19 cellular contexts compared by ENCODE assay signal in genomic region chr3:50161320-50161719, GRCh38. TPM values are rescaled to one million over a fixed set of nuclear protein-coding genes. Genes with fewer than 3 reads are reported as not detected.
A peak's percentile ranks its signal among the peaks of the same experiment; 100 is the strongest.
DNase-seq lines count a peak whose midpoint lies in the region; ATAC-seq and TF ChIP-seq lines count a peak whose summit lies in the region.
"Had no signal": no experiment of that assay in that cellular context is flagged by ENCODE, and none has a peak within 500 bp of the region (broad histone marks: within the 10 kb centered on the region; RNA-seq: fewer than 3 reads in every experiment).

No MANE protein-coding gene starts in this region.

- peaks cover 30% of the 10 kb centered on the region for H3K79me2 ChIP-seq in neural progenitor cell (ENCODE audit: low read depth)

- no peaks in the 10 kb centered on the region for H3F3A ChIP-seq in neural progenitor cell (ENCODE audit: low read depth)

- no peak for TF ChIP-seq CTCF in left ventricle myocardium inferior (IDR thresholded peaks at IDR 0.05; ENCODE audit: borderline replicate concordance)
- no peak for TF ChIP-seq CTCF in neural progenitor cell (IDR thresholded peaks at IDR 0.05)
- no peak for TF ChIP-seq CTCF in uterus (IDR thresholded peaks at IDR 0.05)

- peaks cover 10% of the 10 kb centered on the region for H3K27me3 Mint-ChIP-seq in neural progenitor cell (ENCODE audit: insufficient read depth, low read depth)

- peak; percentile 73 for ATAC-seq in esophagus mucosa
- ATAC-seq: stimulated activated effector memory CD8-positive, alpha-beta T cell treated with anti-CD3 and anti-CD28 coated beads, Interleukin-12 subunit alpha, Interleukin-12 subunit beta, amount 100 ng/mL, for 72 hours had no signal

- H3K9ac ChIP-seq in neural progenitor cell: no peak overlapping the region
- H3K9ac ChIP-seq: SK-N-SH had no signal

- H3K4me3 ChIP-seq in left ventricle myocardium inferior (peak overlapping the region; percentile 40), neural progenitor cell (no peak overlapping the region), uterus (no peak overlapping the region)

- H4K20me1 ChIP-seq in neural progenitor cell (ENCODE audit: low read depth): peaks cover 97% of the 10 kb centered on the region

- no peak overlapping the region for H3K4me3 Mint-ChIP-seq in neural progenitor cell
- H3K4me3 Mint-ChIP-seq: stimulated activated effector memory CD8-positive, alpha-beta T cell treated with anti-CD3 and anti-CD28 coated beads, Interleukin-12 subunit alpha, Interleukin-12 subunit beta, amount 100 ng/mL, for 72 hours had no signal

- H3K4me1 Mint-ChIP-seq in neural progenitor cell: peaks cover 59% of the 10 kb centered on the region

- H3K36me3 Mint-ChIP-seq in neural progenitor cell: peaks cover 2% of the 10 kb centered on the region
- H3K36me3 Mint-ChIP-seq: stimulated activated effector memory CD8-positive, alpha-beta T cell treated with anti-CD3 and anti-CD28 coated beads, Interleukin-12 subunit alpha, Interleukin-12 subunit beta, amount 100 ng/mL, for 72 hours had no signal

- H3K9me3 Mint-ChIP-seq in neural progenitor cell: no peaks in the 10 kb centered on the region
- H3K9me3 Mint-ChIP-seq: stimulated activated effector memory CD8-positive, alpha-beta T cell treated with anti-CD3 and anti-CD28 coated beads, Interleukin-12 subunit alpha, Interleukin-12 subunit beta, amount 100 ng/mL, for 72 hours had no signal

- intact Hi-C loops in left ventricle myocardium inferior (cut with micrococcal nuclease): no loop called here
- intact Hi-C loops in cardiac septum (cut with DNase I): no loop called here
- intact Hi-C loops in uterus (cut with DNase I; ENCODE audit: low total_unique reads): no loop called here

- peak overlapping the region; percentile 22 for H3K4me2 ChIP-seq in neural progenitor cell

- H3K36me3 ChIP-seq in left ventricle myocardium inferior (no peaks in the 10 kb centered on the region), neural progenitor cell (no peaks in the 10 kb centered on the region), uterus (no peaks in the 10 kb centered on the region)

- no peak overlapping the region for H2AFZ ChIP-seq in neural progenitor cell (replicated peaks)

- no peak for TF ChIP-seq POLR2A in uterus (IDR thresholded peaks at IDR 0.05)

- H3K4me1 ChIP-seq in left ventricle myocardium inferior: peaks cover 95% of the 10 kb centered on the region
- peaks cover 50% of the 10 kb centered on the region for H3K4me1 ChIP-seq in neural progenitor cell
- peaks cover 12 to 50% of the 10 kb centered on the region in 2 donors for H3K4me1 ChIP-seq in uterus

- no peaks in the 10 kb centered on the region for H3K27me3 ChIP-seq in left ventricle myocardium inferior (ENCODE audit: low read depth)
- peaks cover 4% of the 10 kb centered on the region for H3K27me3 ChIP-seq in neural progenitor cell
- H3K27me3 ChIP-seq in uterus: no peaks in the 10 kb centered on the region

- H3K9me3 ChIP-seq in left ventricle myocardium inferior (replicated peaks) (no peaks in the 10 kb centered on the region), neural progenitor cell (ENCODE audit: low read depth) (no peaks in the 10 kb centered on the region), uterus (no peaks in the 10 kb centered on the region)
- H3K9me3 ChIP-seq: SK-N-SH had no signal

- DNase-seq in left ventricle myocardium inferior (no peak), cardiac septum (ENCODE audit: low spot score) (no peak), neural progenitor cell (ENCODE audit: low spot score) (no peak), uterus (no peak), NCI-H774 (lab: John Stamatoyannopoulos, UW) (no peak), islet precursor cell (no peak), kidney tubule cell (ENCODE audit: low spot score) (no peak)
- DNase-seq: activated naive CD4-positive, alpha-beta T cell treated with Interleukin-2 at 50 U/mL for 16 hours; caudate nucleus; H7; midbrain; MM.1S; NCI-H2171; NK-92 treated with Interleukin-12 subunit alpha and Interleukin-12 subunit beta, amount 100 ng/mL, for 24 hours; SK-N-SH; stimulated activated CD4-positive, alpha-beta T cell treated with anti-CD3 and anti-CD28 coated beads, Interleukin-4, amount 100 ng/mL, for 24 hours had no signal

- peak overlapping the region; percentile 88 for H3K27ac ChIP-seq in left ventricle myocardium inferior (replicated peaks)
- H3K27ac ChIP-seq in neural progenitor cell: no peak overlapping the region
- peak overlapping the region; percentile 81 to 84 for H3K27ac ChIP-seq in uterus

- H3K27ac Mint-ChIP-seq in neural progenitor cell: no peak overlapping the region
- H3K27ac Mint-ChIP-seq: stimulated activated effector memory CD8-positive, alpha-beta T cell treated with anti-CD3 and anti-CD28 coated beads, Interleukin-12 subunit alpha, Interleukin-12 subunit beta, amount 100 ng/mL, for 72 hours had no signal

RNA-seq across cellular contexts. Expression of gene SEMA3F, which starts 6.2 kb away (rescaled TPM):
- total RNA-seq in left ventricle myocardium inferior: 10.2 TPM
- total RNA-seq in cardiac septum: 10.0 TPM
- total RNA-seq in esophagus mucosa: 72.7 TPM
- total RNA-seq in neural progenitor cell (ENCODE audit: low replicate concordance): 14.5 and 42.5 TPM in 2 replicates
- 10 to 100 TPM; 10.5 to 33.1 (median 12.9) TPM for total RNA-seq in uterus

RNA-seq across cellular contexts. Expression of gene GNAT1, which starts 30.1 kb away (rescaled TPM):
- total RNA-seq in left ventricle myocardium inferior: not detected
- not detected for total RNA-seq in cardiac septum
- total RNA-seq in esophagus mucosa: 0.08 TPM
- total RNA-seq in neural progenitor cell (ENCODE audit: low replicate concordance): 0.03 TPM in 1 of 2 replicates, not detected in the other
- total RNA-seq in uterus: not detected
- total RNA-seq: epithelial cell of proximal tubule, H7 had no signal

RNA-seq across cellular contexts. Expression of gene SLC38A3, which starts 43.8 kb away (rescaled TPM):
- total RNA-seq in left ventricle myocardium inferior (10.4 TPM), cardiac septum (6.6 TPM), esophagus mucosa (0.60 TPM), neural progenitor cell (ENCODE audit: low replicate concordance) (0.17 and 0.77 TPM in 2 replicates), uterus (1 to 10 TPM in 1 of 4 donors, under 1 TPM in 1, not detected in 2; 0.69 to 4.1 TPM)
- total RNA-seq: epithelial cell of proximal tubule had no signal
